8 cellular contexts compared by ENCODE assay signal in genomic region chr5:82349651-82350050, GRCh38.
DNase-seq lines count a peak whose midpoint lies in the region; ATAC-seq and TF ChIP-seq lines count a peak whose summit lies in the region.

No MANE protein-coding gene starts in this region.

- WGBS in psoas muscle, 3 donors = 87 to 97% (median 88%) methylated on average over 4 of the region's 4 CpGs

- H3K36me3 ChIP-seq in right atrium auricular region (no peaks in the 10 kb centered on the region), psoas muscle (ENCODE audit: insufficient read depth in 1 of 2, low read depth in 1 of 2) (no peaks in the 10 kb centered on the region)

- peak in 1 of 2 donors; percentile 47 for TF ChIP-seq CTCF in right atrium auricular region (IDR thresholded peaks at IDR 0.05)
- 0 out of 2 replicates have a peak, but pooled peaks have one; percentile 9 for TF ChIP-seq CTCF in RWPE1 (conservative IDR thresholded peaks at IDR 0.05; ENCODE audit: low read depth)
- TF ChIP-seq CTCF in chondrocyte (IDR thresholded peaks at IDR 0.05) = peak; percentile 63
- TF ChIP-seq CTCF in psoas muscle (IDR thresholded peaks at IDR 0.05) = no peak

- peaks cover 2% of the 10 kb centered on the region for H3K9me3 Mint-ChIP-seq in chondrocyte (ENCODE audit: low read depth)

- H3K4me3 ChIP-seq in right atrium auricular region = no peak overlapping the region
- no peak overlapping the region for H3K4me3 ChIP-seq in psoas muscle

- H3K36me3 Mint-ChIP-seq in chondrocyte (ENCODE audit: low read depth) = no peaks in the 10 kb centered on the region

- H3K27me3 ChIP-seq in right atrium auricular region = no peaks in the 10 kb centered on the region
- H3K27me3 ChIP-seq in psoas muscle (ENCODE audit: insufficient read depth in 3 of 3, low read length in 2 of 3) = no peaks in the 10 kb centered on the region

- no peak overlapping the region for H3K27ac Mint-ChIP-seq in chondrocyte (ENCODE audit: unreplicated experiment)

- no peak overlapping the region for H3K4me3 Mint-ChIP-seq in chondrocyte (ENCODE audit: unreplicated experiment)

- CTCF ChIA-PET in RWPE1 (lab: Yijun Ruan, JAX) = interaction anchor here (0.7 to 1.8 kb wide), 3 partner anchors 15 to 777 kb away, joined by 3 to 5 read pairs (median 4); no protein-coding TSS in a partner anchor

- H3K4me1 Mint-ChIP-seq in chondrocyte (ENCODE audit: low read depth) = peaks cover 70% of the 10 kb centered on the region

- intact Hi-C loops in left cardiac atrium (cut with DNase I) (loop anchor here (5.0 to 10.0 kb wide), 4 partner anchors 55 to 1085 kb away; no protein-coding TSS in a partner anchor), psoas muscle (cut with DNase I) (loop anchor here (2.0 to 10.0 kb wide), 4 partner anchors 285 to 1215 kb away; no protein-coding TSS in a partner anchor)

- POLR2A ChIA-PET in RWPE1 (lab: Yijun Ruan, JAX; ENCODE audit: low non-redundant PET) = no interaction called here

- peak overlapping the region in 1 of 2 donors; percentile 51 for H3K27ac ChIP-seq in right atrium auricular region
- H3K27ac ChIP-seq in RWPE1 = no peak overlapping the region
- no peak overlapping the region for H3K27ac ChIP-seq in psoas muscle

- no peak for ATAC-seq in left cardiac atrium
- ATAC-seq in psoas muscle = peak in 2 of 4 donors; percentile 57 to 59
- no peak for ATAC-seq in HG03175 (IDR thresholded peaks at IDR 0.05; ENCODE audit: unreplicated experiment)
- ATAC-seq in HG03565 (IDR thresholded peaks at IDR 0.05; ENCODE audit: unreplicated experiment) = no peak

- no peaks in the 10 kb centered on the region for H3K9me3 ChIP-seq in right atrium auricular region
- no peaks in the 10 kb centered on the region for H3K9me3 ChIP-seq in psoas muscle

- peak; percentile 36 for DNase-seq in left cardiac atrium
- no peak for DNase-seq in right atrium auricular region (ENCODE audit: low spot score)
- peak; percentile 38 for DNase-seq in RWPE1 (ENCODE audit: low spot score)
- no peak for DNase-seq in chondrocyte (ENCODE audit: low spot score)
- peak; percentile 34 to 66 for DNase-seq in psoas muscle
- no peak for DNase-seq in NCI-H1930 (lab: John Stamatoyannopoulos, UW)

- H3K4me1 ChIP-seq in right atrium auricular region = peaks cover 0 to 45% of the 10 kb centered on the region in 2 donors
- H3K4me1 ChIP-seq in psoas muscle = peaks cover 23% of the 10 kb centered on the region

- no peaks in the 10 kb centered on the region for H3K27me3 Mint-ChIP-seq in chondrocyte (ENCODE audit: low read depth)

Comparison
In these comparisons a context has a peak if more than half of its experiments do, and no peak if none do; other contexts are left out.
1. DNase-seq: peak in left cardiac atrium (single experiment), RWPE1 (single experiment) and psoas muscle (2 of 2); none in right atrium auricular region (single experiment), chondrocyte (single experiment) and NCI-H1930 (0 of 2).